In genomic region chr9:106287108-106287631, GRCh38 we compare ENCODE assay signal across 11 cellular contexts.
DNase-seq lines count a peak whose midpoint lies in the region; ATAC-seq and TF ChIP-seq lines count a peak whose summit lies in the region.
"Had no signal": no experiment of that assay in that cellular context is flagged by ENCODE, and none has a peak within 500 bp of the region (broad histone marks: within the 10 kb centered on the region; RNA-seq: fewer than 3 reads in every experiment).

No MANE protein-coding gene starts in this region.

- no TSS peak for BruUV-seq in MCF 10A (replicated peaks; lab: Mats Ljungman, UMichigan)

- H3K27me3 Mint-ChIP-seq in MCF 10A (ENCODE audit: insufficient read depth, unreplicated experiment): no peaks in the 10 kb centered on the region
- H3K27me3 Mint-ChIP-seq in natural killer cell treated with Interleukin-12 subunit alpha and Interleukin-12 subunit beta and Interleukin-15 and Interleukin-18, amount 100 ng/mL, for 72 hours: no peaks in the 10 kb centered on the region

- peak overlapping the region; percentile 28 to 60 (median 40) for H3K4me3 ChIP-seq in breast epithelium
- peak overlapping the region in 3 of 4 donors; percentile 12 to 52 (median 25) for H3K4me3 ChIP-seq in esophagus squamous epithelium
- no peak overlapping the region for H3K4me3 ChIP-seq in neuron (ENCODE audit: low read length)
- peak overlapping the region; percentile 16 for H3K4me3 ChIP-seq in urinary bladder (ENCODE audit: low read depth, low read length)

- H3K4me1 ChIP-seq in breast epithelium (peaks cover 0 to 4% of the 10 kb centered on the region in 2 donors), esophagus squamous epithelium (peaks cover 0 to 8% (median 0%) of the 10 kb centered on the region in 3 donors), neuron (ENCODE audit: insufficient read depth, low read length) (peaks cover 36% of the 10 kb centered on the region), urinary bladder (ENCODE audit: insufficient read depth) (no peaks in the 10 kb centered on the region)

- no peaks in the 10 kb centered on the region for H3K4me1 Mint-ChIP-seq in MCF 10A (ENCODE audit: insufficient read depth, unreplicated experiment)
- peaks cover 0 to 4% of the 10 kb centered on the region in 2 donors for H3K4me1 Mint-ChIP-seq in natural killer cell treated with Interleukin-12 subunit alpha and Interleukin-12 subunit beta and Interleukin-15 and Interleukin-18, amount 100 ng/mL, for 72 hours (ENCODE audit: low read depth in 2 of 2)

- no peaks in the 10 kb centered on the region for H3K27me3 ChIP-seq in breast epithelium
- H3K27me3 ChIP-seq in esophagus squamous epithelium: no peaks in the 10 kb centered on the region
- no peaks in the 10 kb centered on the region for H3K27me3 ChIP-seq in neuron (ENCODE audit: insufficient read depth, low read length)

- CTCF ChIA-PET in MCF 10A (lab: Yijun Ruan, JAX) (interaction anchor here (0.6 kb wide), 1 partner anchor 729 kb away, joined by 3 read pairs; no protein-coding TSS in a partner anchor), GM10248 (lab: Yijun Ruan, JAX) (interaction anchor here (2.1 kb wide), 1 partner anchor 13 kb away, joined by 7 read pairs; no protein-coding TSS in a partner anchor)

- no peaks in the 10 kb centered on the region for H3K36me3 ChIP-seq in breast epithelium
- H3K36me3 ChIP-seq in esophagus squamous epithelium: no peaks in the 10 kb centered on the region
- H3K36me3 ChIP-seq in neuron (ENCODE audit: insufficient read depth, low read length): no peaks in the 10 kb centered on the region
- H3K36me3 ChIP-seq in urinary bladder (ENCODE audit: insufficient read depth): no peaks in the 10 kb centered on the region

- H3K9me3 ChIP-seq in breast epithelium (no peaks in the 10 kb centered on the region), esophagus squamous epithelium (no peaks in the 10 kb centered on the region), neuron (ENCODE audit: low read length) (no peaks in the 10 kb centered on the region)

- POLR2A ChIA-PET in MCF 10A (lab: Yijun Ruan, JAX): interaction anchor here (0.7 kb wide), 1 partner anchor 510 kb away, joined by 3 read pairs; no protein-coding TSS in a partner anchor
- POLR2A ChIA-PET in GM10248 (lab: Yijun Ruan, JAX): no interaction called here

- DNase-seq in breast epithelium (ENCODE audit: low spot score in 2 of 2) (no peak), MCF 10A (ENCODE audit: unreplicated experiment) (no peak), esophagus squamous epithelium (lab: John Stamatoyannopoulos, UW) (no peak), GM10248 (ENCODE audit: extremely low spot score) (no peak)
- no peak for DNase-seq in natural killer cell treated with Interleukin-12 subunit alpha and Interleukin-12 subunit beta and Interleukin-15 and Interleukin-18, amount 100 ng/mL, for 72 hours (ENCODE audit: low spot score)
- DNase-seq: activated CD8-positive, alpha-beta T cell treated with anti-CD3 and anti-CD28 coated beads, Interleukin-2, amount 10 ng/mL, durations not matched to agents 7 days and 5 days; central memory CD4-positive, alpha-beta T cell; RPMI8226 had no signal

- H3K9me3 Mint-ChIP-seq in MCF 10A (ENCODE audit: unreplicated experiment): peaks cover 3% of the 10 kb centered on the region
- no peaks in the 10 kb centered on the region for H3K9me3 Mint-ChIP-seq in natural killer cell treated with Interleukin-12 subunit alpha and Interleukin-12 subunit beta and Interleukin-15 and Interleukin-18, amount 100 ng/mL, for 72 hours

- TF ChIP-seq POLR2A in breast epithelium (IDR thresholded peaks at IDR 0.05) (no peak), esophagus squamous epithelium (IDR thresholded peaks at IDR 0.05) (no peak)

- intact Hi-C loops in breast epithelium (cut with DNase I; ENCODE audit: low total_unique reads): no loop called here
- intact Hi-C loops in MCF 10A (cut with micrococcal nuclease): no loop called here
- intact Hi-C loops in esophagus squamous epithelium (cut with DNase I): no loop called here

- TF ChIP-seq CTCF in breast epithelium (IDR thresholded peaks at IDR 0.05) (no peak), MCF 10A (IDR thresholded peaks at IDR 0.05; ENCODE audit: unreplicated experiment) (no peak), esophagus squamous epithelium (IDR thresholded peaks at IDR 0.05) (no peak), GM10248 (IDR thresholded peaks at IDR 0.05; ENCODE audit: control extremely low read depth, extremely low read depth, low read depth, missing control alignments) (no peak)

- H3K27ac ChIP-seq in breast epithelium (peak overlapping the region; percentile 71 to 80), esophagus squamous epithelium (peak overlapping the region in 1 of 4 donors; percentile 31), urinary bladder (ENCODE audit: low read depth) (no peak overlapping the region)

- peak overlapping the region; percentile 71 for H2AFZ ChIP-seq in neuron (ENCODE audit: low read depth, low read length)

- H3K4me3 Mint-ChIP-seq in MCF 10A (ENCODE audit: unreplicated experiment): no peak overlapping the region
- H3K4me3 Mint-ChIP-seq in natural killer cell treated with Interleukin-12 subunit alpha and Interleukin-12 subunit beta and Interleukin-15 and Interleukin-18, amount 100 ng/mL, for 72 hours: no peak overlapping the region
- H3K4me3 Mint-ChIP-seq: activated CD8-positive, alpha-beta T cell treated with anti-CD3 and anti-CD28 coated beads, Interleukin-2, amount 10 ng/mL, durations not matched to agents 7 days and 5 days had no signal

- H3K27ac Mint-ChIP-seq in MCF 10A (ENCODE audit: low read depth, unreplicated experiment): no peak overlapping the region
- H3K27ac Mint-ChIP-seq in natural killer cell treated with Interleukin-12 subunit alpha and Interleukin-12 subunit beta and Interleukin-15 and Interleukin-18, amount 100 ng/mL, for 72 hours: no peak overlapping the region
- H3K27ac Mint-ChIP-seq: activated CD8-positive, alpha-beta T cell treated with anti-CD3 and anti-CD28 coated beads, Interleukin-2, amount 10 ng/mL, durations not matched to agents 7 days and 5 days had no signal

- H3K36me3 Mint-ChIP-seq in MCF 10A (ENCODE audit: insufficient read depth, unreplicated experiment): no peaks in the 10 kb centered on the region
- H3K36me3 Mint-ChIP-seq in natural killer cell treated with Interleukin-12 subunit alpha and Interleukin-12 subunit beta and Interleukin-15 and Interleukin-18, amount 100 ng/mL, for 72 hours: peaks cover 5% of the 10 kb centered on the region

- 19 to 24% methylated on average over 9 of the region's 9 CpGs for WGBS in esophagus squamous epithelium, 2 donors
- 14% methylated on average over 9 of the region's 9 CpGs for WGBS in urinary bladder

- ATAC-seq in GM19463 (IDR thresholded peaks at IDR 0.05; ENCODE audit: unreplicated experiment): no peak
- no peak for ATAC-seq in natural killer cell treated with Interleukin-12 subunit alpha and Interleukin-12 subunit beta and Interleukin-15 and Interleukin-18, amount 100 ng/mL, for 72 hours
- ATAC-seq: activated CD8-positive, alpha-beta T cell treated with anti-CD3 and anti-CD28 coated beads, Interleukin-2, amount 10 ng/mL, durations not matched to agents 7 days and 5 days had no signal
